22 cellular contexts compared by ENCODE assay signal in the genomic region with DNA sequence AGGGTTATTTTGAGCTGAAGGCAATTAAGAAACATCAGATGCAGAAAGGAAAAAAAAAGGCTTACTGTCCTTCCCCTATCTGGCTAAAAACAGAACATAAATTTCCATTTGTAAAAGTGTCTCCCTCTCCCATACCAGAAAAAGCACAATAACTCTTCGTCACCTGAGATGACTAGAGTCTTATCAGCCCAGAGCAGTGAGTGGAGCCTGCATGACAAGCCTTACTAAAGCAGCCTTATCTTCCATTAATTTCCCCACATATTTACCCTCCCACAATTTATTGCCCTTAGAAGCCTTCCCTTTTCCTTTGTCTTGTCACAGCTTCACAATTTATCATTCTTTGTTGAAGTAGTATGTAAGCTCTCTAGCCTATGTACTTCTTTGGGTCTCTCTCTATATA.
"Had no signal": no experiment of that assay in that cellular context is flagged by ENCODE, and none has a peak within 500 bp of the region (broad histone marks: within the 10 kb centered on the region; RNA-seq: fewer than 3 reads in every experiment).

No MANE protein-coding gene starts in this region.

- FAIRE-seq: HTR-8/SVneo had no signal

- H3K9ac ChIP-seq: KMS-11, SK-N-SH had no signal

- H3K27ac ChIP-seq: HL-60, KMS-11, RWPE1 had no signal

- H3K9me3 ChIP-seq: SK-N-SH had no signal

- DNase-seq: Kasumi-1, MM.1S, NCI-H1105, NCI-H1417, NCI-H146, NCI-H1694 treated with DMSO at 0.1 percent for 48 hours, NCI-H1930, NCI-H2081, NCI-H2107, NCI-H2227 treated with DMSO at 0.1 percent for 48 hours, NCI-H524 treated with DMSO at 0.1 percent for 48 hours, NCI-H69, NCI-H774, PC-3, SHP77, SK-N-SH, SW 1271 had no signal

- ATAC-seq: Panc1, PC-3 had no signal

- H3K4me2 ChIP-seq: KMS-11, SK-N-SH had no signal
